Comparison of ENCODE assay signal across 22 cellular contexts in the genomic region with DNA sequence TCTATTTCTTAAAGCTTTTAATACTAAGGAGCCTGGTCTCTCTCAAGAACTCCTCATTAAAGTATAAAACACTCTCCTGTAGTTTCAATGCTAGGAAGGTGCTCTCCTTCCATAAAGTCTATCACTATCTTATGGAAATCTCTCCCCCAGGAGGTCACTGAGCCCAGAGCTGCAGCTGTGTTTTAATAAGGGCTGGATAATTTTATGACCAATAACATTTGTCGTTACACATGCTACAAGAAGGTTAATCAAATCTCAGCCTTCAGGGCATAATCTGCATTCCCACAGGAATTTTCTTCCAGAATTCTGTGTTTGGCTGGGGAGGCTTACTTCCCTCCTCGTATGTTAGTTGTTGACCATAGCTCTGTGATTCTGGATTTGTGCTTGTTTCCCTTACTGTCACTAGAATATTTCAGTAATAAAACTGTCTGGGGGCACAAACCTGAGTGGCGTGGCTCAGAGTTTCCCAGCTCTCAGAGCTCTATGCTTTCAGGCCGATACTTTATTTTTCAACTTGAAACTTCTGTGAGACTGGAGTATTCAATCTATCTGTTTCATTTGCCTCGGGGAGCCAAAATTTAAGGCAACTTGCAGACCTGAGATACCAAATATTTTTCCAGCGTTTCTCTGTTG.
DNase-seq lines count a peak whose midpoint lies in the region; ATAC-seq, FAIRE-seq and TF ChIP-seq lines count a peak whose summit lies in the region.
"Had no signal": no experiment of that assay in that cellular context is flagged by ENCODE, and none has a peak within 500 bp of the region (broad histone marks: within the 10 kb centered on the region; RNA-seq: fewer than 3 reads in every experiment).

No MANE protein-coding gene starts in this region.

- H3K4me3 Mint-ChIP-seq in osteocyte (ENCODE audit: unreplicated experiment) (no peak overlapping the region), immature natural killer cell (no peak overlapping the region)
- H3K4me3 Mint-ChIP-seq: activated CD8-positive, alpha-beta T cell treated with anti-CD3 and anti-CD28 coated beads for 36 hours; central memory CD8-positive, alpha-beta T cell; stimulated activated effector memory CD8-positive, alpha-beta T cell treated with anti-CD3 and anti-CD28 coated beads, Interleukin-12 subunit alpha, Interleukin-12 subunit beta, amount 100 ng/mL, for 72 hours had no signal

- TF ChIP-seq CTCF in osteocyte (IDR thresholded peaks at IDR 0.05) (no peak), upper lobe of right lung (IDR thresholded peaks at IDR 0.05) (no peak)

- peak; percentile 92 for FAIRE-seq in endometrium (lab: Jason Lieb, UNC)
- FAIRE-seq: D721Med had no signal

- H3K36me3 Mint-ChIP-seq in osteocyte (ENCODE audit: unreplicated experiment) (peaks cover 3% of the 10 kb centered on the region), immature natural killer cell (no peaks in the 10 kb centered on the region)
- H3K36me3 Mint-ChIP-seq: stimulated activated effector memory CD8-positive, alpha-beta T cell treated with anti-CD3 and anti-CD28 coated beads, Interleukin-12 subunit alpha, Interleukin-12 subunit beta, amount 100 ng/mL, for 72 hours had no signal

- H3K27me3 Mint-ChIP-seq in osteocyte (ENCODE audit: unreplicated experiment) = peaks cover 2% of the 10 kb centered on the region
- H3K27me3 Mint-ChIP-seq in immature natural killer cell (ENCODE audit: low read depth in 3 of 3) = peaks cover 1 to 20% (median 9%) of the 10 kb centered on the region in 3 donors

- H3K9me3 ChIP-seq in effector memory CD4-positive, alpha-beta T cell (ENCODE audit: control insufficient read depth, low read length) = no peaks in the 10 kb centered on the region
- no peaks in the 10 kb centered on the region for H3K9me3 ChIP-seq in upper lobe of right lung
- H3K9me3 ChIP-seq: esophagus squamous epithelium, right lobe of liver, testis had no signal

- no peak overlapping the region for H3K27ac ChIP-seq in effector memory CD4-positive, alpha-beta T cell (ENCODE audit: insufficient read depth, low read length, poor library complexity, severe bottlenecking)
- no peak overlapping the region for H3K27ac ChIP-seq in upper lobe of right lung
- H3K27ac ChIP-seq: esophagus squamous epithelium, right lobe of liver had no signal

- H3K27me3 ChIP-seq in effector memory CD4-positive, alpha-beta T cell (replicated peaks; ENCODE audit: control insufficient read depth, insufficient read depth, low read length, poor library complexity, severe bottlenecking) = no peaks in the 10 kb centered on the region
- no peaks in the 10 kb centered on the region for H3K27me3 ChIP-seq in upper lobe of right lung
- H3K27me3 ChIP-seq: esophagus squamous epithelium, right lobe of liver, testis had no signal

- H3K36me3 ChIP-seq in effector memory CD4-positive, alpha-beta T cell (ENCODE audit: control insufficient read depth, insufficient read depth, low read length) = no peaks in the 10 kb centered on the region
- H3K36me3 ChIP-seq in upper lobe of right lung = no peaks in the 10 kb centered on the region
- H3K36me3 ChIP-seq: esophagus squamous epithelium, right lobe of liver had no signal

- H3K9me3 Mint-ChIP-seq in osteocyte (ENCODE audit: unreplicated experiment) (no peaks in the 10 kb centered on the region), immature natural killer cell (no peaks in the 10 kb centered on the region)
- H3K9me3 Mint-ChIP-seq: activated CD8-positive, alpha-beta T cell treated with anti-CD3 and anti-CD28 coated beads for 36 hours; central memory CD8-positive, alpha-beta T cell; stimulated activated effector memory CD8-positive, alpha-beta T cell treated with anti-CD3 and anti-CD28 coated beads, Interleukin-12 subunit alpha, Interleukin-12 subunit beta, amount 100 ng/mL, for 72 hours had no signal

- H3K4me3 ChIP-seq in effector memory CD4-positive, alpha-beta T cell (ENCODE audit: insufficient read depth, low read depth, low read length, poor library complexity, severe bottlenecking) = no peak overlapping the region
- H3K4me3 ChIP-seq in upper lobe of right lung = no peak overlapping the region
- H3K4me3 ChIP-seq: esophagus squamous epithelium, right lobe of liver, testis had no signal

- peak; percentile 20 for DNase-seq in EH (ENCODE audit: low read depth)
- peak; percentile 67 for DNase-seq in NCI-H69 (lab: John Stamatoyannopoulos, UW)
- DNase-seq in osteocyte (ENCODE audit: extremely low spot score, unreplicated experiment) = no peak
- no peak for DNase-seq in effector memory CD4-positive, alpha-beta T cell
- DNase-seq in upper lobe of right lung = no peak
- no peak for DNase-seq in AML-193 (lab: John Stamatoyannopoulos, UW)
- DNase-seq in immature natural killer cell = no peak
- DNase-seq: activated CD8-positive, alpha-beta T cell treated with anti-CD3 and anti-CD28 coated beads for 36 hours; activated naive CD4-positive, alpha-beta T cell; activated T-cell treated with anti-CD3 and anti-CD28 coated beads, Interleukin-2, amount 50 U/mL, for 1 hour; esophagus squamous epithelium; MM.1S; NCI-H82; right lobe of liver; T-helper 9 cell; testis had no signal

- H3K27ac Mint-ChIP-seq in osteocyte (ENCODE audit: unreplicated experiment) (peak overlapping the region; percentile 92), immature natural killer cell (no peak overlapping the region)
- H3K27ac Mint-ChIP-seq: activated CD8-positive, alpha-beta T cell treated with anti-CD3 and anti-CD28 coated beads for 36 hours; stimulated activated effector memory CD8-positive, alpha-beta T cell treated with anti-CD3 and anti-CD28 coated beads, Interleukin-12 subunit alpha, Interleukin-12 subunit beta, amount 100 ng/mL, for 72 hours had no signal

- intact Hi-C loops in upper lobe of right lung (cut with DNase I) = no loop called here

- no peak for ATAC-seq in upper lobe of right lung
- ATAC-seq: activated CD4-positive, CD25-positive, alpha-beta regulatory T cell treated with anti-CD3 and anti-CD28 coated beads, Interleukin-2, amount 50 U/mL, for 24 hours; activated CD8-positive, alpha-beta T cell treated with anti-CD3 and anti-CD28 coated beads for 36 hours; left lobe of liver; right lobe of liver; stimulated activated effector memory CD8-positive, alpha-beta T cell treated with anti-CD3 and anti-CD28 coated beads, Interleukin-12 subunit alpha, Interleukin-12 subunit beta, amount 100 ng/mL, for 72 hours had no signal

- H3K4me1 Mint-ChIP-seq in osteocyte (ENCODE audit: unreplicated experiment) (peaks cover 31% of the 10 kb centered on the region), immature natural killer cell (no peaks in the 10 kb centered on the region)
- H3K4me1 Mint-ChIP-seq: central memory CD8-positive, alpha-beta T cell; stimulated activated effector memory CD8-positive, alpha-beta T cell treated with anti-CD3 and anti-CD28 coated beads, Interleukin-12 subunit alpha, Interleukin-12 subunit beta, amount 100 ng/mL, for 72 hours had no signal

- no peaks in the 10 kb centered on the region for H3K4me1 ChIP-seq in effector memory CD4-positive, alpha-beta T cell (ENCODE audit: control insufficient read depth, insufficient read depth, low read length, poor library complexity, severe bottlenecking)
- H3K4me1 ChIP-seq in upper lobe of right lung = no peaks in the 10 kb centered on the region
- H3K4me1 ChIP-seq: esophagus squamous epithelium, right lobe of liver, testis had no signal

Comparison
In these comparisons a context has a peak if more than half of its experiments do, and no peak if none do; other contexts are left out.
1. DNase-seq: peak in EH (single experiment) and NCI-H69 (single experiment); none in osteocyte (single experiment), effector memory CD4-positive, alpha-beta T cell (0 of 3), upper lobe of right lung (single experiment), AML-193 (0 of 2) and immature natural killer cell (0 of 3).